28 cellular contexts compared by ENCODE assay signal in the genomic region with DNA sequence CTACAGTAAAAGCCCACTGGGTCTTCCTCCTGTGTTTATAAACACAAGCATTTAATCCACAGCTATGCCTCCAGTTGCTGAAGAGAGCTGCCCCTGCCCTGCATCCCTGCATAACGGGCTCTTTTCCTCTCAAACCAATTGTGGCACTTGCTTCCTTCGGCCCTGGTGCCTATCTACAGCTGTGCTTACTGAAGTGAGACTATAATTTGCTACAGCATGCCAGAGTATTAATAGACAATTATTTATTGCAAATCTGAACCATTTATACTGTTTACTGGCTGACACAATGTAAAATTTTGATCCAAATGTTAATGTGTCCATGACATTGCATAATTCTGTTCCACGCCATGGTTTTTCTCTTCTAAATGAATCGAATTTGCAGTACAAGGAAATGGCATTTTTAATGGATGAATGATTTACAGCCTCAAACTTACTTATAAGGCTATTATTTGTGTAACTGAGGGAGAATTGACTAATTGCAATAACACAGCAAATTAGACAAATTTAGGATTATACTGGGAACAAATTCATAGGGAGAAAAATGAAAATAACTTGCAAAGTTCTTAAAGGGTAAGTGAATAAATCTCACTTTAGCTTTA.
"Had no signal": no experiment of that assay in that cellular context is flagged by ENCODE, and none has a peak within 500 bp of the region (broad histone marks: within the 10 kb centered on the region; RNA-seq: fewer than 3 reads in every experiment).

No MANE protein-coding gene starts in this region.

- H3K27ac Mint-ChIP-seq: activated CD4-positive, alpha-beta T cell treated with anti-CD3 and anti-CD28 coated beads, Interleukin-2, amount 10 ng/mL, durations not matched to agents 24 days and 14 days; activated CD8-positive, alpha-beta memory T cell treated with anti-CD3 and anti-CD28 coated beads, Interleukin-2, amount 10 ng/mL, durations not matched to agents 7 days and 5 days; activated naive CD4-positive, alpha-beta T cell treated with anti-CD3 and anti-CD28 coated beads, Interleukin-2, amount 50 U/mL, for 24 hours; activated T-cell treated with anti-CD3 and anti-CD28 coated beads, Interleukin-2, amount 50 U/mL, for 24 hours; activated T-helper 1 cell treated with anti-CD3 and anti-CD28 coated beads, Interleukin-12 subunit alpha, Interleukin-12 subunit beta, Interleukin-2, Interleukin-4 antibody, amounts not matched to agents 30 ng/mL and 10 ng/mL and 1 ng/mL, durations not matched to agents 14 hours and 24 hours and 36 hours; T-helper 1 cell treated with Interleukin-12 subunit alpha and Interleukin-12 subunit beta and Interleukin-4 antibody, amounts not matched to agents 30 μg/mL and 1 μg/mL, for 36 hours; WTC11 had no signal

- H3K4me3 Mint-ChIP-seq: activated CD4-positive, alpha-beta T cell treated with anti-CD3 and anti-CD28 coated beads, Interleukin-2, amount 10 ng/mL, durations not matched to agents 24 days and 14 days; activated CD8-positive, alpha-beta memory T cell treated with anti-CD3 and anti-CD28 coated beads, Interleukin-2, amount 10 ng/mL, durations not matched to agents 7 days and 5 days; activated naive CD4-positive, alpha-beta T cell treated with anti-CD3 and anti-CD28 coated beads, Interleukin-2, amount 50 U/mL, for 24 hours; activated T-cell treated with anti-CD3 and anti-CD28 coated beads, Interleukin-2, amount 50 U/mL, for 24 hours; activated T-helper 1 cell treated with anti-CD3 and anti-CD28 coated beads, Interleukin-12 subunit alpha, Interleukin-12 subunit beta, Interleukin-2, Interleukin-4 antibody, amounts not matched to agents 30 ng/mL and 10 ng/mL and 1 ng/mL, durations not matched to agents 14 hours and 24 hours and 36 hours; T-helper 1 cell treated with Interleukin-12 subunit alpha and Interleukin-12 subunit beta and Interleukin-4 antibody, amounts not matched to agents 30 μg/mL and 1 μg/mL, for 36 hours; WTC11 had no signal

- H3K27me3 Mint-ChIP-seq: activated naive CD4-positive, alpha-beta T cell treated with anti-CD3 and anti-CD28 coated beads, Interleukin-2, amount 50 U/mL, for 24 hours had no signal

- H3K27ac ChIP-seq: ascending aorta, body of pancreas, coronary artery, Peyer's patch, SJSA1 had no signal

- H3K36me3 ChIP-seq: ascending aorta, Peyer's patch, SJSA1 had no signal

- DNase-seq: activated CD4-positive, alpha-beta T cell treated with anti-CD3 and anti-CD28 coated beads for 1 hour; activated CD4-positive, alpha-beta T cell treated with anti-CD3 and anti-CD28 coated beads, Interleukin-2, amount 10 ng/mL, durations not matched to agents 24 days and 14 days; activated CD4-positive, alpha-beta T cell treated with anti-CD3 and anti-CD28 coated beads, Interleukin-2, amount 50 U/mL, for 48 hours; activated CD8-positive, alpha-beta memory T cell treated with anti-CD3 and anti-CD28 coated beads, Interleukin-2, amount 10 ng/mL, durations not matched to agents 7 days and 5 days; activated effector memory CD4-positive, alpha-beta T cell treated with Interleukin-2 at 50 U/mL for 16 hours; activated naive CD4-positive, alpha-beta T cell; activated T-cell treated with anti-CD3 and anti-CD28 coated beads, Interleukin-2, amount 50 U/mL, for 24 hours; amniotic stem cell; body of pancreas; central memory CD4-positive, alpha-beta T cell; MM.1S; NCI-H1694; NCI-H2029; NCI-H2107; NCI-H2171 treated with DMSO at 0.1 percent for 48 hours; NCI-H226; NCI-H526; NCI-H774; NK-92 treated with Interleukin-12 subunit alpha and Interleukin-12 subunit beta, amount 100 ng/mL, for 24 hours; Peyer's patch; SHP77 had no signal

- H3K36me3 Mint-ChIP-seq: activated CD8-positive, alpha-beta memory T cell treated with anti-CD3 and anti-CD28 coated beads, Interleukin-2, amount 10 ng/mL, durations not matched to agents 7 days and 5 days; activated naive CD4-positive, alpha-beta T cell treated with anti-CD3 and anti-CD28 coated beads, Interleukin-2, amount 50 U/mL, for 24 hours; WTC11 had no signal

- H3K27me3 ChIP-seq: ascending aorta, body of pancreas, Peyer's patch had no signal

- H3K4me1 ChIP-seq: SJSA1 had no signal

- H3K4me1 Mint-ChIP-seq: activated CD8-positive, alpha-beta memory T cell treated with anti-CD3 and anti-CD28 coated beads, Interleukin-2, amount 10 ng/mL, durations not matched to agents 7 days and 5 days; activated naive CD4-positive, alpha-beta T cell treated with anti-CD3 and anti-CD28 coated beads, Interleukin-2, amount 50 U/mL, for 24 hours had no signal

- H3K4me3 ChIP-seq: ascending aorta, body of pancreas, coronary artery, Peyer's patch, SJSA1 had no signal

- H3K9me3 Mint-ChIP-seq: activated CD4-positive, alpha-beta T cell treated with anti-CD3 and anti-CD28 coated beads, Interleukin-2, amount 10 ng/mL, durations not matched to agents 24 days and 14 days; activated naive CD4-positive, alpha-beta T cell treated with anti-CD3 and anti-CD28 coated beads, Interleukin-2, amount 50 U/mL, for 24 hours; activated T-cell treated with anti-CD3 and anti-CD28 coated beads, Interleukin-2, amount 50 U/mL, for 24 hours; activated T-helper 1 cell treated with anti-CD3 and anti-CD28 coated beads, Interleukin-12 subunit alpha, Interleukin-12 subunit beta, Interleukin-2, Interleukin-4 antibody, amounts not matched to agents 30 ng/mL and 10 ng/mL and 1 ng/mL, durations not matched to agents 14 hours and 24 hours and 36 hours; T-helper 1 cell treated with Interleukin-12 subunit alpha and Interleukin-12 subunit beta and Interleukin-4 antibody, amounts not matched to agents 30 μg/mL and 1 μg/mL, for 36 hours; WTC11 had no signal

- H3K9me3 ChIP-seq: ascending aorta, body of pancreas, Peyer's patch, SJSA1 had no signal
